Comparison of ENCODE assay signal across 31 cellular contexts in the genomic region with DNA sequence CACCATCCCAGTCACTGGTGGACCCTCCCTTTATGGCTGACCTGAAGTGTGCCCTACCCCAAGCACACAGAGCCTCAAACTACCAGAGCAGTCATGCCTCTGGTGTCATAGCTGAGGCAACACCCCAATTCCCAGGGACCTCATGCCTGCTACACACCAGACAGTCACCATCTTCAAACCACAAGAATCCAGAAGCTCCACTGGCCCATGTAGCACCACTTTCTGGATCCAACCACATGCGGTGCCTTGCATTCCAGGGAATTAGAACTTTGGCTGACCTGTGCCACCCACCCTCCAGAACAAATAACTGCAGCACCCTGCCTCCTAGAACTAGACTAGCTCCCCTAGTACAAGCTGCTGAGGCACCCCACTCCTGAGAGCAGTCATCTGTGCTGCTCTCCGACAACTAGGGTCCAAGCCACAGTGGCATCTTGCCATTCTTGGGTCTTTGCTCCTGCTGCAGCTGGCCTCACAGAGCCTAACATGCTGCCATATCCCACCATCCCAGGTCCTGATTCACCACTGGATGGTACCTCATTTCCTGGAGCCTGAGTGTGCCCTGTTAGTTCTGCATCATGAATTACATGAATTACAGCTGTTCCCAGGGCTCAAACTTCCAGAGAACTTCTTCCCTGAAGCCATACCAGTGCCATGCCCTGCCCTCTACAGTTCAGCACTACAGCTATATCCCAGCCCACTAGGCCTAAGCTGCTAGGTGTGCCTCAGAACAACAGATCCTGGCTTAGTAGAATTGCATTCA.
"Had no signal": no experiment of that assay in that cellular context is flagged by ENCODE, and none has a peak within 500 bp of the region (broad histone marks: within the 10 kb centered on the region; RNA-seq: fewer than 3 reads in every experiment).

No MANE protein-coding gene starts in this region.

- H3K27me3 Mint-ChIP-seq: activated B cell treated with CpG ODN at 0.5 μM for 24 hours; activated CD8-positive, alpha-beta memory T cell treated with anti-CD3 and anti-CD28 coated beads, Interleukin-2, amount 10 ng/mL, durations not matched to agents 7 days and 5 days; activated naive CD8-positive, alpha-beta T cell; dendritic cell treated with granulocyte-macrophage colony-stimulating factor and Interleukin-4, amounts not matched to agents 40 ng/mL and 50 ng/mL, for 4 days; naive thymus-derived CD8-positive, alpha-beta T cell had no signal

- H3K9ac ChIP-seq: parathyroid adenoma had no signal

- H3K4me1 ChIP-seq: esophagus muscularis mucosa, foreskin keratinocyte, heart right ventricle, parathyroid adenoma, psoas muscle, right atrium auricular region, suprapubic skin, tibial artery had no signal

- H3K36me3 Mint-ChIP-seq: activated CD8-positive, alpha-beta memory T cell treated with anti-CD3 and anti-CD28 coated beads, Interleukin-2, amount 10 ng/mL, durations not matched to agents 7 days and 5 days; activated naive CD8-positive, alpha-beta T cell had no signal

- ATAC-seq: activated CD8-positive, alpha-beta memory T cell treated with anti-CD3 and anti-CD28 coated beads, Interleukin-2, amount 10 ng/mL, durations not matched to agents 7 days and 5 days; activated CD8-positive, alpha-beta T cell treated with anti-CD3 and anti-CD28 coated beads, Interleukin-2, amount 10 ng/mL, durations not matched to agents 7 days and 5 days; activated T-cell treated with anti-CD3 and anti-CD28 coated beads, Interleukin-2, amount 50 U/mL, for 72 hours; foreskin keratinocyte; heart right ventricle; left colon; naive thymus-derived CD8-positive, alpha-beta T cell; psoas muscle had no signal

- H3K27me3 ChIP-seq: brain microvascular endothelial cell, esophagus muscularis mucosa, foreskin keratinocyte, heart right ventricle, right atrium auricular region, suprapubic skin, tibial artery had no signal

- H3K27ac Mint-ChIP-seq: activated B cell treated with CpG ODN at 0.5 μM for 24 hours; activated CD8-positive, alpha-beta memory T cell treated with anti-CD3 and anti-CD28 coated beads, Interleukin-2, amount 10 ng/mL, durations not matched to agents 7 days and 5 days; activated CD8-positive, alpha-beta T cell treated with anti-CD3 and anti-CD28 coated beads, Interleukin-2, amount 10 ng/mL, durations not matched to agents 7 days and 5 days; activated naive CD8-positive, alpha-beta T cell; activated T-cell treated with anti-CD3 and anti-CD28 coated beads, Interleukin-2, amount 50 U/mL, for 72 hours; dendritic cell treated with granulocyte-macrophage colony-stimulating factor and Interleukin-4, amounts not matched to agents 40 ng/mL and 50 ng/mL, for 4 days; endodermal cell; mesothelial cell of epicardium; naive thymus-derived CD8-positive, alpha-beta T cell; T-helper 2 cell treated with Interferon-gamma antibody and Interleukin-4, amounts not matched to agents 5 μg/mL and 100 μg/mL, for 36 hours had no signal

- H3K4me3 ChIP-seq: esophagus muscularis mucosa, heart right ventricle, psoas muscle, right atrium auricular region, suprapubic skin, tibial artery had no signal

- H2AFZ ChIP-seq: parathyroid adenoma had no signal

- H3K36me3 ChIP-seq: brain microvascular endothelial cell, esophagus muscularis mucosa, heart right ventricle, right atrium auricular region, suprapubic skin, tibial artery had no signal

- H3K4me1 Mint-ChIP-seq: activated B cell treated with CpG ODN at 0.5 μM for 24 hours; activated CD8-positive, alpha-beta memory T cell treated with anti-CD3 and anti-CD28 coated beads, Interleukin-2, amount 10 ng/mL, durations not matched to agents 7 days and 5 days; naive thymus-derived CD8-positive, alpha-beta T cell had no signal

- FAIRE-seq: islet of Langerhans had no signal

- H3K27ac ChIP-seq: brain microvascular endothelial cell, esophagus muscularis mucosa, foreskin keratinocyte, heart right ventricle, parathyroid adenoma, psoas muscle, right atrium auricular region, suprapubic skin, tibial artery had no signal

- DNase-seq: activated B cell treated with CpG ODN at 0.5 μM for 24 hours; activated CD4-positive, alpha-beta T cell treated with anti-CD3 and anti-CD28 coated beads, Interleukin-2, amount 50 U/mL, for 1 hour; activated CD8-positive, alpha-beta memory T cell treated with anti-CD3 and anti-CD28 coated beads, Interleukin-2, amount 10 ng/mL, durations not matched to agents 7 days and 5 days; activated CD8-positive, alpha-beta T cell treated with anti-CD3 and anti-CD28 coated beads, Interleukin-2, amount 10 ng/mL, durations not matched to agents 7 days and 5 days; activated naive CD4-positive, alpha-beta T cell treated with Interleukin-2 at 50 U/mL for 16 hours; activated T-cell treated with anti-CD3 and anti-CD28 coated beads, Interleukin-2, amount 50 U/mL, for 72 hours; aorta; brain microvascular endothelial cell; caudate nucleus; foreskin keratinocyte; heart right ventricle; left colon; naive thymus-derived CD8-positive, alpha-beta T cell; occipital lobe; psoas muscle; stimulated activated CD4-positive, alpha-beta T cell treated with anti-CD3 and anti-CD28 coated beads, Interleukin-15, amount 100 ng/mL, for 24 hours; stimulated activated CD4-positive, alpha-beta T cell treated with anti-CD3 and anti-CD28 coated beads, Interleukin-2, amount 100 ng/mL, for 24 hours; stimulated activated naive CD4-positive, alpha-beta T cell; T-helper 1 cell; tibial artery had no signal

- H3K79me2 ChIP-seq: parathyroid adenoma had no signal

- H3K4me3 Mint-ChIP-seq: activated B cell treated with CpG ODN at 0.5 μM for 24 hours; activated CD8-positive, alpha-beta memory T cell treated with anti-CD3 and anti-CD28 coated beads, Interleukin-2, amount 10 ng/mL, durations not matched to agents 7 days and 5 days; activated CD8-positive, alpha-beta T cell treated with anti-CD3 and anti-CD28 coated beads, Interleukin-2, amount 10 ng/mL, durations not matched to agents 7 days and 5 days; activated naive CD8-positive, alpha-beta T cell; activated T-cell treated with anti-CD3 and anti-CD28 coated beads, Interleukin-2, amount 50 U/mL, for 72 hours; dendritic cell treated with granulocyte-macrophage colony-stimulating factor and Interleukin-4, amounts not matched to agents 40 ng/mL and 50 ng/mL, for 4 days; endodermal cell; mesothelial cell of epicardium; naive thymus-derived CD8-positive, alpha-beta T cell; neural crest cell; T-helper 2 cell treated with Interferon-gamma antibody and Interleukin-4, amounts not matched to agents 5 μg/mL and 100 μg/mL, for 36 hours had no signal
